Comparison of ENCODE assay signal across 12 cellular contexts in genomic region chr3:112334709-112335108, GRCh38. TPM values are rescaled to one million over a fixed set of nuclear protein-coding genes. Genes with fewer than 3 reads are reported as not detected.
DNase-seq lines count a peak whose midpoint lies in the region; ATAC-seq and TF ChIP-seq lines count a peak whose summit lies in the region.
"Had no signal": no experiment of that assay in that cellular context is flagged by ENCODE, and none has a peak within 500 bp of the region (broad histone marks: within the 10 kb centered on the region; RNA-seq: fewer than 3 reads in every experiment).

No MANE protein-coding gene starts in this region.

- intact Hi-C loops in ascending aorta (cut with DNase I), result loop anchor here (5.0 to 10.0 kb wide), 2 partner anchors 78 to 470 kb away; no protein-coding TSS in a partner anchor
- intact Hi-C loops in lower lobe of right lung (cut with DNase I), result no loop called here

- ATAC-seq in lower lobe of right lung, result no peak

- no peak for DNase-seq in T-helper 1 cell
- no peak for DNase-seq in ascending aorta (ENCODE audit: low spot score in 2 of 2)
- DNase-seq in lower lobe of right lung, result no peak
- DNase-seq in suprapubic skin (ENCODE audit: low spot score in 2 of 2), result no peak
- DNase-seq in NCI-H1694 (lab: John Stamatoyannopoulos, UW), result no peak
- no peak for DNase-seq in NCI-H1417 treated with DMSO at 0.1 percent for 48 hours (lab: John Stamatoyannopoulos, UW)
- no peak for DNase-seq in DMS79 (lab: John Stamatoyannopoulos, UW)
- DNase-seq: colonic mucosa; GDM1; stimulated activated CD4-positive, alpha-beta T cell treated with anti-CD3 and anti-CD28 coated beads, Interleukin-2, amount 100 ng/mL, for 24 hours had no signal

- peak overlapping the region; percentile 83 for H3K4me3 Mint-ChIP-seq in T-helper 1 cell treated with Interleukin-12 subunit alpha and Interleukin-12 subunit beta and Interleukin-4 antibody, amounts not matched to agents 30 μg/mL and 1 μg/mL, for 36 hours

- H3K4me1 Mint-ChIP-seq in T-helper 1 cell treated with Interleukin-12 subunit alpha and Interleukin-12 subunit beta and Interleukin-4 antibody, amounts not matched to agents 30 μg/mL and 1 μg/mL, for 36 hours (ENCODE audit: low read depth), result peaks cover 48% of the 10 kb centered on the region

- 53% methylated on average over 4 of the region's 4 CpGs for WGBS in suprapubic skin

- H3K9me3 Mint-ChIP-seq in T-helper 1 cell treated with Interleukin-12 subunit alpha and Interleukin-12 subunit beta and Interleukin-4 antibody, amounts not matched to agents 30 μg/mL and 1 μg/mL, for 36 hours, result no peaks in the 10 kb centered on the region

- H3K4me3 ChIP-seq in ascending aorta (peak overlapping the region; percentile 71 to 75), lower lobe of right lung (peak overlapping the region; percentile 58), suprapubic skin (peak overlapping the region; percentile 61)

- TF ChIP-seq POLR2A in suprapubic skin (IDR thresholded peaks at IDR 0.05), result no peak

- H3K9me3 ChIP-seq in ascending aorta, result no peaks in the 10 kb centered on the region
- H3K9me3 ChIP-seq in lower lobe of right lung, result no peaks in the 10 kb centered on the region
- no peaks in the 10 kb centered on the region for H3K9me3 ChIP-seq in suprapubic skin
- H3K9me3 ChIP-seq: colonic mucosa had no signal

- TF ChIP-seq EP300 in suprapubic skin (IDR thresholded peaks at IDR 0.05), result no peak

- peak overlapping the region; percentile 84 for H3K27ac Mint-ChIP-seq in T-helper 1 cell treated with Interleukin-12 subunit alpha and Interleukin-12 subunit beta and Interleukin-4 antibody, amounts not matched to agents 30 μg/mL and 1 μg/mL, for 36 hours

- TF ChIP-seq CTCF in ascending aorta (IDR thresholded peaks at IDR 0.05), result no peak
- no peak for TF ChIP-seq CTCF in lower lobe of right lung (IDR thresholded peaks at IDR 0.05)
- TF ChIP-seq CTCF in suprapubic skin (IDR thresholded peaks at IDR 0.05), result no peak

- no peaks in the 10 kb centered on the region for H3K36me3 ChIP-seq in ascending aorta
- H3K36me3 ChIP-seq in lower lobe of right lung, result no peaks in the 10 kb centered on the region
- H3K36me3 ChIP-seq in suprapubic skin, result no peaks in the 10 kb centered on the region
- H3K36me3 ChIP-seq: colonic mucosa had no signal

- peaks cover 9% of the 10 kb centered on the region for H3K36me3 Mint-ChIP-seq in T-helper 1 cell treated with Interleukin-12 subunit alpha and Interleukin-12 subunit beta and Interleukin-4 antibody, amounts not matched to agents 30 μg/mL and 1 μg/mL, for 36 hours (ENCODE audit: low read depth)

- peaks cover 0 to 16% of the 10 kb centered on the region in 2 donors for H3K4me1 ChIP-seq in ascending aorta
- H3K4me1 ChIP-seq in lower lobe of right lung, result peaks cover 10% of the 10 kb centered on the region
- H3K4me1 ChIP-seq in suprapubic skin, result peaks cover 9% of the 10 kb centered on the region
- H3K4me1 ChIP-seq: colonic mucosa had no signal

- no peaks in the 10 kb centered on the region for H3K27me3 ChIP-seq in ascending aorta
- no peaks in the 10 kb centered on the region for H3K27me3 ChIP-seq in lower lobe of right lung (ENCODE audit: low read depth)
- H3K27me3 ChIP-seq in suprapubic skin, result peaks cover 8% of the 10 kb centered on the region
- H3K27me3 ChIP-seq: colonic mucosa had no signal

- H3K27me3 Mint-ChIP-seq in T-helper 1 cell treated with Interleukin-12 subunit alpha and Interleukin-12 subunit beta and Interleukin-4 antibody, amounts not matched to agents 30 μg/mL and 1 μg/mL, for 36 hours (ENCODE audit: low read depth), result no peaks in the 10 kb centered on the region

- peak overlapping the region; percentile 95 for H3K27ac ChIP-seq in ascending aorta
- peak overlapping the region; percentile 72 for H3K27ac ChIP-seq in lower lobe of right lung
- no peak overlapping the region for H3K27ac ChIP-seq in suprapubic skin

RNA-seq across cellular contexts. Expression of gene CD200, which starts 1.8 kb away (rescaled TPM):
- total RNA-seq in ascending aorta (3.6 TPM), lower lobe of right lung (4.4 TPM), suprapubic skin (1 to 10 TPM; 2.7 to 5.3 (median 3.6) TPM)
- total RNA-seq: A172 had no signal

RNA-seq across cellular contexts. Expression of gene SLC9C1, which starts 40.7 kb away (rescaled TPM):
- total RNA-seq in ascending aorta (0.32 TPM), lower lobe of right lung (not detected), suprapubic skin (not detected)
- total RNA-seq: A172 had no signal
